25 cellular contexts compared by ENCODE assay signal in genomic region chr1:48198970-48199369, GRCh38. TPM values are rescaled to one million over a fixed set of nuclear protein-coding genes. Genes with fewer than 3 reads are reported as not detected.
DNase-seq lines count a peak whose midpoint lies in the region; ATAC-seq, FAIRE-seq and TF ChIP-seq lines count a peak whose summit lies in the region.
"Had no signal": no experiment of that assay in that cellular context is flagged by ENCODE, and none has a peak within 500 bp of the region (broad histone marks: within the 10 kb centered on the region; RNA-seq: fewer than 3 reads in every experiment).

No MANE protein-coding gene starts in this region.

- H3K36me3 Mint-ChIP-seq in progenitor cell of endocrine pancreas (ENCODE audit: insufficient read depth): no peaks in the 10 kb centered on the region
- H3K36me3 Mint-ChIP-seq: CD8-positive, alpha-beta T cell had no signal

- H3K4me1 Mint-ChIP-seq in progenitor cell of endocrine pancreas (ENCODE audit: low read depth): peaks cover 39% of the 10 kb centered on the region
- H3K4me1 Mint-ChIP-seq: B cell had no signal

- H3K79me2 ChIP-seq in HepG2 (ENCODE audit: insufficient read depth, low read length) (no peaks in the 10 kb centered on the region), K562 (ENCODE audit: control insufficient read depth, insufficient read depth, low read length) (no peaks in the 10 kb centered on the region)

- FAIRE-seq in HepG2 (lab: Jason Lieb, UNC) (no peak), K562 (lab: Jason Lieb, UNC) (no peak)
- FAIRE-seq: A204.1, D721Med, G401.6, GM12891, GM19239 had no signal

- no peaks in the 10 kb centered on the region for H3K79me1 ChIP-seq in IMR-90 (ENCODE audit: low read depth in 1 of 2, low read length in 2 of 2)

- H4K91ac ChIP-seq in IMR-90 (ENCODE audit: insufficient read depth, low read depth, low read length): no peak overlapping the region

- H3K27ac ChIP-seq in HepG2 (ENCODE audit: extremely low read length, insufficient read depth, low read length): no peak overlapping the region
- H3K27ac ChIP-seq in right lobe of liver: no peak overlapping the region
- H3K27ac ChIP-seq in IMR-90 (ENCODE audit: insufficient read depth, low read length): no peak overlapping the region
- H3K27ac ChIP-seq in K562 (ENCODE audit: extremely low read depth, low read depth, low read length): no peak overlapping the region
- H3K27ac ChIP-seq in SJCRH30: no peak overlapping the region
- H3K27ac ChIP-seq: BLaER1 treated with 17β-estradiol and CSF1 and Interleukin-3, amounts not matched to agents 10 nM and 100 nM; C4-2B had no signal

- H3K9me1 ChIP-seq in IMR-90 (ENCODE audit: insufficient read depth, low read length): no peaks in the 10 kb centered on the region
- no peaks in the 10 kb centered on the region for H3K9me1 ChIP-seq in K562 (ENCODE audit: control insufficient read depth, insufficient read depth, low read length)

- H3K4me2 ChIP-seq in HepG2 (ENCODE audit: low read depth, low read length): no peak overlapping the region
- H3K4me2 ChIP-seq in IMR-90 (ENCODE audit: low read depth, low read length): no peak overlapping the region
- H3K4me2 ChIP-seq in K562 (ENCODE audit: insufficient read depth, low read length): no peak overlapping the region
- H3K4me2 ChIP-seq: BLaER1 treated with 17β-estradiol and CSF1 and Interleukin-3, amounts not matched to agents 10 nM and 100 nM had no signal

- H3K9me3 ChIP-seq in HepG2 (ENCODE audit: low read length) (no peaks in the 10 kb centered on the region), right lobe of liver (no peaks in the 10 kb centered on the region), IMR-90 (ENCODE audit: control insufficient read depth, insufficient read depth, low read length) (no peaks in the 10 kb centered on the region), K562 (replicated peaks; ENCODE audit: control insufficient read depth, insufficient read depth, low read depth, low read length) (no peaks in the 10 kb centered on the region), SJCRH30 (replicated peaks) (no peaks in the 10 kb centered on the region)
- H3K9me3 ChIP-seq: Caco-2 had no signal

- H2BK15ac ChIP-seq in IMR-90 (ENCODE audit: low read depth, low read length): no peak overlapping the region

- H3K4me3 ChIP-seq in HepG2 (replicated peaks in 1 of 3; ENCODE audit: insufficient read depth in 1 of 3, low read depth in 2 of 3, low read length in 3 of 3) (no peak overlapping the region), right lobe of liver (no peak overlapping the region), IMR-90 (ENCODE audit: insufficient read depth, low read depth, low read length) (no peak overlapping the region), K562 (no peak overlapping the region), SJCRH30 (no peak overlapping the region)
- H3K4me3 ChIP-seq: BLaER1 treated with 17β-estradiol and CSF1 and Interleukin-3, amounts not matched to agents 10 nM and 100 nM had no signal

- H3K14ac ChIP-seq in IMR-90 (replicated peaks; ENCODE audit: low read depth, low read length): no peak overlapping the region

- BruUV-seq in HepG2 (replicated peaks; lab: Mats Ljungman, UMichigan) (no TSS peak), IMR-90 (replicated peaks; lab: Mats Ljungman, UMichigan) (no TSS peak), K562 (replicated peaks; lab: Mats Ljungman, UMichigan) (no TSS peak)

- H3K23ac ChIP-seq in IMR-90 (ENCODE audit: low read depth, low read length): no peak overlapping the region

- H3K27ac Mint-ChIP-seq in progenitor cell of endocrine pancreas: peak overlapping the region; percentile 87
- H3K27ac Mint-ChIP-seq: B cell; CD4-positive, alpha-beta T cell; CD8-positive, alpha-beta T cell had no signal

- no peak overlapping the region for H2BK120ac ChIP-seq in IMR-90 (ENCODE audit: low read depth, low read length)

- H4K20me1 ChIP-seq in HepG2 (ENCODE audit: insufficient read depth, low read length) (no peaks in the 10 kb centered on the region), IMR-90 (ENCODE audit: insufficient read depth, low read length) (no peaks in the 10 kb centered on the region), K562 (replicated peaks; ENCODE audit: control insufficient read depth, insufficient read depth, low read length) (no peaks in the 10 kb centered on the region)
- H4K20me1 ChIP-seq: BLaER1 treated with 17β-estradiol and CSF1 and Interleukin-3, amounts not matched to agents 10 nM and 100 nM had no signal

- 25% methylated on average over 3 of the region's 3 CpGs for WGBS in HepG2 (ENCODE audit: low lambda C conversion rate)
- WGBS in right lobe of liver (ENCODE audit: insufficient coverage, low coverage, low lambda C conversion rate, missing lambda C conversion rate): 82% methylated on average over 2 of the region's 3 CpGs
- WGBS in IMR-90 (ENCODE audit: extremely low coverage in 2 of 2, insufficient read length in 1 of 2), 2 experiments: 40% methylated on average over 1 of the region's 3 CpGs; no CpG with 5 or more reads in 1 of the 2 experiments
- 3% methylated on average over 3 of the region's 3 CpGs for WGBS in K562 (ENCODE audit: insufficient coverage, low coverage, missing lambda C conversion rate)

- no peaks in the 10 kb centered on the region for H3K9me3 Mint-ChIP-seq in progenitor cell of endocrine pancreas (ENCODE audit: low read depth)
- H3K9me3 Mint-ChIP-seq: CD4-positive, alpha-beta T cell; CD8-positive, alpha-beta T cell had no signal

- H3K9ac ChIP-seq in HepG2 (ENCODE audit: insufficient read depth, low read depth, low read length) (no peak overlapping the region), IMR-90 (ENCODE audit: low read depth, low read length) (no peak overlapping the region), K562 (ENCODE audit: insufficient read depth in 1 of 2, low read depth in 2 of 2, low read length in 2 of 2) (no peak overlapping the region)
- H3K9ac ChIP-seq: BLaER1 treated with 17β-estradiol and CSF1 and Interleukin-3, amounts not matched to agents 10 nM and 100 nM had no signal

- H4K8ac ChIP-seq in IMR-90 (ENCODE audit: low read depth in 2 of 2, low read length in 2 of 2): no peak overlapping the region

- H3K4ac ChIP-seq in IMR-90 (ENCODE audit: low read depth, low read length): no peak overlapping the region

- DNase-seq in HepG2 (ENCODE audit: low spot score): no peak
- DNase-seq in right lobe of liver: no peak
- DNase-seq in IMR-90: no peak
- DNase-seq in K562 (ENCODE audit: extremely low read depth in 1 of 4, low spot score in 3 of 4): no peak
- DNase-seq in progenitor cell of endocrine pancreas (ENCODE audit: low spot score, unreplicated experiment): no peak
- no peak for DNase-seq in SJCRH30
- DNase-seq: 8988T; AML-193; Caco-2; Calu3; CD4-positive, alpha-beta T cell; CD8-positive, alpha-beta T cell; DMS79 treated with DMSO at 0.1 percent for 48 hours; GF-D8 had no signal

- H4K5ac ChIP-seq in IMR-90 (ENCODE audit: low read depth, low read length): no peak overlapping the region

- no peak overlapping the region for H2BK5ac ChIP-seq in IMR-90 (ENCODE audit: low read depth, low read length, poor library complexity, severe bottlenecking)

- H3K4me3 Mint-ChIP-seq in progenitor cell of endocrine pancreas (ENCODE audit: low read depth): no peak overlapping the region
- H3K4me3 Mint-ChIP-seq: B cell; CD4-positive, alpha-beta T cell; CD8-positive, alpha-beta T cell had no signal

- no peaks in the 10 kb centered on the region for H3K27me3 ChIP-seq in HepG2 (ENCODE audit: control insufficient read depth in 1 of 2, insufficient read depth in 2 of 2, low read length in 2 of 2)
- H3K27me3 ChIP-seq in right lobe of liver: no peaks in the 10 kb centered on the region
- H3K27me3 ChIP-seq in IMR-90 (ENCODE audit: control insufficient read depth, insufficient read depth, low read length): no peaks in the 10 kb centered on the region; the same call in 1 of the 2 replicates
- H3K27me3 ChIP-seq in K562 (ENCODE audit: control insufficient read depth in 2 of 2, insufficient read depth in 2 of 2, low read length in 2 of 2): no peaks in the 10 kb centered on the region
- peaks cover 3% of the 10 kb centered on the region; the same call in 1 of the 2 replicates for H3K27me3 ChIP-seq in SJCRH30

- dilution Hi-C loops in IMR-90 (cut with HindIII; ENCODE audit: low sequenced_read_pairs, unreplicated experiment): no loop called here

- no peak overlapping the region for H3K56ac ChIP-seq in IMR-90 (ENCODE audit: extremely low read depth, insufficient read depth, low read length)

- TF ChIP-seq POLR2A in HepG2 (IDR thresholded peaks at IDR 0.05; ENCODE audit: insufficient read depth in 1 of 2, low read depth in 2 of 2, low read length in 2 of 2): no peak
- TF ChIP-seq POLR2A in right lobe of liver (IDR thresholded peaks at IDR 0.05): no peak
- no peak for TF ChIP-seq POLR2A in IMR-90 (IDR thresholded peaks at IDR 0.05; ENCODE audit: low read depth, low read length)
- no peak for TF ChIP-seq POLR2A in K562 (conservative IDR thresholded peaks at IDR 0.05)

- intact Hi-C loops in HepG2 (cut with micrococcal nuclease; ENCODE audit: unreplicated experiment) (no loop called here), right lobe of liver (cut with DNase I) (no loop called here), IMR-90 (cut with micrococcal nuclease) (no loop called here), K562 (cut with micrococcal nuclease) (no loop called here)

- CTCF ChIA-PET in HepG2 (lab: Yijun Ruan, JAX; ENCODE audit: low intra/inter-chr PET ratio, low total read pairs): no interaction called here
- CTCF ChIA-PET in IMR-90 (lab: Yijun Ruan, JAX): no interaction called here
- CTCF ChIA-PET in K562 (lab: Yijun Ruan, JAX; ENCODE audit: low intra/inter-chr PET ratio): no interaction called here

- in situ Hi-C loops in HepG2 (cut with HindIII; ENCODE audit: extremely low pct_ligation_motif_present, low pct_unique_long_range_greater_than_20kb): no loop called here
- in situ Hi-C loops in IMR-90 (cut with MboI; ENCODE audit: low sequenced_read_pairs): no loop called here
- in situ Hi-C loops in K562 (cut with MboI): no loop called here

- H3K27me3 Mint-ChIP-seq in progenitor cell of endocrine pancreas: no peaks in the 10 kb centered on the region

- TF ChIP-seq EP300 in HepG2 (IDR thresholded peaks at IDR 0.05; ENCODE audit: low read depth in 2 of 2, low read length in 2 of 2) (no peak), HepG2 (CRISPR knock-in tag; IDR thresholded peaks at IDR 0.05; ENCODE audit: borderline replicate concordance) (no peak), K562 (IDR thresholded peaks at IDR 0.05; ENCODE audit: low read length) (no peak)

- H2AK9ac ChIP-seq in IMR-90 (replicated peaks; ENCODE audit: low read depth, low read length, poor library complexity): no peak overlapping the region

- H3K36me3 ChIP-seq in HepG2 (replicated peaks in 1 of 2; ENCODE audit: control insufficient read depth in 1 of 2, insufficient read depth in 2 of 2, low read length in 2 of 2) (no peaks in the 10 kb centered on the region), right lobe of liver (no peaks in the 10 kb centered on the region), IMR-90 (ENCODE audit: control insufficient read depth, insufficient read depth, low read length) (no peaks in the 10 kb centered on the region), K562 (ENCODE audit: control insufficient read depth, insufficient read depth, low read length) (no peaks in the 10 kb centered on the region), SJCRH30 (no peaks in the 10 kb centered on the region)
- H3K36me3 ChIP-seq: BLaER1 treated with 17β-estradiol and CSF1 and Interleukin-3, amounts not matched to agents 10 nM and 100 nM had no signal

- no peak overlapping the region for H3K18ac ChIP-seq in IMR-90 (ENCODE audit: low read depth, low read length)

- TF ChIP-seq CTCF in HepG2 (CRISPR knock-in tag; IDR thresholded peaks at IDR 0.05) (no peak), right lobe of liver (IDR thresholded peaks at IDR 0.05) (no peak), IMR-90 (conservative IDR thresholded peaks at IDR 0.05; ENCODE audit: low read depth, low read length) (no peak), K562 (IDR thresholded peaks at IDR 0.05 in 2 of 3, conservative IDR thresholded peaks at IDR 0.05 in 1 of 3; ENCODE audit: insufficient read depth in 2 of 3, low read depth in 1 of 3, low read length in 3 of 3) (no peak), progenitor cell of endocrine pancreas (IDR thresholded peaks at IDR 0.05; ENCODE audit: unreplicated experiment) (no peak)

- H2AFZ ChIP-seq in HepG2 (ENCODE audit: low read length): no peak overlapping the region
- no peak overlapping the region for H2AFZ ChIP-seq in IMR-90 (replicated peaks; ENCODE audit: low read length, poor library complexity)
- no peak overlapping the region for H2AFZ ChIP-seq in K562 (ENCODE audit: low read depth, low read length)

- H3K4me1 ChIP-seq in HepG2 (ENCODE audit: insufficient read depth, low read length) (no peaks in the 10 kb centered on the region), right lobe of liver (no peaks in the 10 kb centered on the region), IMR-90 (ENCODE audit: control insufficient read depth, insufficient read depth, low read length) (no peaks in the 10 kb centered on the region), K562 (replicated peaks in 1 of 2; ENCODE audit: control insufficient read depth in 2 of 2, insufficient read depth in 2 of 2, low read length in 2 of 2) (no peaks in the 10 kb centered on the region), SJCRH30 (no peaks in the 10 kb centered on the region)
- H3K4me1 ChIP-seq: Caco-2 had no signal

- ATAC-seq in HepG2 (no peak), right lobe of liver (no peak), IMR-90 (ENCODE audit: low read depth) (no peak), K562 (no peak), GM19452 (IDR thresholded peaks at IDR 0.05; ENCODE audit: unreplicated experiment) (no peak), HG03045 (IDR thresholded peaks at IDR 0.05; ENCODE audit: unreplicated experiment) (no peak)
- ATAC-seq: CD8-positive, alpha-beta T cell had no signal

- POLR2A ChIA-PET in HepG2 (lab: Yijun Ruan, JAX) (no interaction called here), IMR-90 (lab: Charles Lee; ENCODE audit: unreplicated experiment) (no interaction called here), K562 (lab: Yijun Ruan, JAX) (no interaction called here)

- no peak overlapping the region for H2BK20ac ChIP-seq in IMR-90 (ENCODE audit: low read depth, low read length)

- TF ChIP-seq RAD21 in HepG2 (CRISPR knock-in tag; IDR thresholded peaks at IDR 0.05): no peak
- TF ChIP-seq RAD21 in IMR-90 (IDR thresholded peaks at IDR 0.05; ENCODE audit: low read length): no peak
- no peak for TF ChIP-seq RAD21 in K562 (CRISPR knock-in tag; conservative IDR thresholded peaks at IDR 0.05 in 1 of 2, IDR thresholded peaks at IDR 0.05 in 1 of 2)

- H2AK5ac ChIP-seq in IMR-90 (ENCODE audit: low read depth, low read length): no peak overlapping the region

RNA-seq across cellular contexts. Expression of gene SLC5A9, which starts 23.5 kb away (rescaled TPM):
- total RNA-seq in HepG2 (2016; rRNA removed; fragmentation: Illumina TruSeq; extraction: Trizol) (12.5 and 42.0 TPM in 2 replicates), right lobe of liver (10 to 100 TPM in 4 of 6 experiments, 1 to 10 TPM in 2; 8.5 to 16.9 (median 11.8) TPM), IMR-90 (2012; rRNA removed) (not detected in 2 replicates), K562 (2014; rRNA removed) (not detected in 2 replicates), K562 (2014; rRNA removed; fragmentation: Illumina TruSeq; extraction: Trizol) (not detected in 2 replicates), K562 (2015; rRNA removed; fragmentation: Illumina TruSeq; extraction: Trizol) (not detected in 2 replicates), K562 (2021) (not detected in 2 replicates), progenitor cell of endocrine pancreas (7.2 and 8.8 TPM in 2 replicates)
- total RNA-seq in HepG2 (2016; cell fraction: cytosol; rRNA removed; fragmentation: Illumina TruSeq; extraction: Trizol; ENCODE audit: low read depth): 5.6 and 7.3 TPM in 2 replicates
- total RNA-seq in HepG2 (2016; cell fraction: insoluble cytoplasmic fraction; rRNA removed; fragmentation: Illumina TruSeq; extraction: Trizol): 12.1 and 46.2 TPM in 2 replicates
- 10.8 and 12.4 TPM in 2 replicates for total RNA-seq in HepG2 (2016; cell fraction: membrane; rRNA removed; fragmentation: Illumina TruSeq; extraction: Trizol)
- total RNA-seq in HepG2 (2016; cell fraction: nucleus; rRNA removed; fragmentation: Illumina TruSeq; extraction: Trizol): 48.7 and 58.9 TPM in 2 replicates
- polyA plus RNA-seq in HepG2 (2011; rRNA removed) (65.0 and 66.4 TPM in 2 replicates), IMR-90 (2012; rRNA removed) (not detected in 2 replicates), K562 (2011; rRNA removed) (not detected in 2 replicates), K562 (2014; fragmentation: Illumina TruSeq; extraction: Trizol) (not detected in 2 replicates), K562 (2014; fragmentation: Nextera tagmentation; extraction: Ambion mirVana) (not detected), K562 (2014; rRNA removed) (not detected in 2 replicates)
- polyA plus RNA-seq in HepG2 (2011; cell fraction: cytosol; rRNA removed): 31.0 and 34.1 TPM in 2 replicates
- 293 and 346 TPM in 2 replicates for polyA plus RNA-seq in HepG2 (2011; cell fraction: nucleus; rRNA removed)
- polyA plus RNA-seq in HepG2 (2012): 27.5 and 39.2 TPM in 2 replicates
- polyA plus RNA-seq in HepG2 (2016; cell fraction: cytosol; fragmentation: Illumina TruSeq; extraction: Trizol; ENCODE audit: low read depth): 4.2 and 4.7 TPM in 2 replicates
- polyA plus RNA-seq in HepG2 (2016; cell fraction: insoluble cytoplasmic fraction; fragmentation: Illumina TruSeq; extraction: Trizol; ENCODE audit: low read depth): 12.4 and 12.6 TPM in 2 replicates
- 6.8 and 9.0 TPM in 2 replicates for polyA plus RNA-seq in HepG2 (2016; cell fraction: membrane; fragmentation: Illumina TruSeq; extraction: Trizol; ENCODE audit: low read depth)
- polyA plus RNA-seq in HepG2 (2016; cell fraction: nucleus; fragmentation: Illumina TruSeq; extraction: Trizol; ENCODE audit: insufficient read depth, low read depth): 122 TPM in 2 replicates
- polyA minus RNA-seq in HepG2 (2011; rRNA and poly(A)+ RNA removed; ENCODE audit: low replicate concordance): 0.07 and 112 TPM in 2 replicates
- 12.0 and 15.6 TPM in 2 replicates for polyA minus RNA-seq in HepG2 (2011; cell fraction: cytosol; rRNA and poly(A)+ RNA removed)
- 54.7 and 62.5 TPM in 2 replicates for polyA minus RNA-seq in HepG2 (2011; cell fraction: nucleus; rRNA and poly(A)+ RNA removed)
- polyA plus RNA-seq in IMR-90 (2012; cell fraction: cytosol; rRNA removed): not detected in 2 replicates
- polyA plus RNA-seq in IMR-90 (2012; cell fraction: nucleus; rRNA removed; ENCODE audit: low replicate concordance): not detected in 2 replicates
- not detected in 2 replicates for total RNA-seq in K562 (2011; cell fraction: chromatin; rRNA removed; ENCODE audit: low replicate concordance)
- total RNA-seq in K562 (2011; cell fraction: nucleolus; rRNA removed): not detected in 2 replicates
- total RNA-seq in K562 (2011; cell fraction: nucleoplasm; rRNA removed): not detected in 2 replicates
- not detected in 2 replicates for polyA plus RNA-seq in K562 (2011; cell fraction: cytosol; rRNA removed)
- polyA plus RNA-seq in K562 (2011; cell fraction: nucleus; rRNA removed): 0.04 TPM in 1 of 2 replicates, not detected in the other
- not detected in 2 replicates for polyA plus RNA-seq in K562 (2012)
- polyA minus RNA-seq in K562 (2011; rRNA and poly(A)+ RNA removed): not detected in 2 replicates
- polyA minus RNA-seq in K562 (2011; cell fraction: cytosol; rRNA and poly(A)+ RNA removed): not detected in 2 replicates
- polyA minus RNA-seq in K562 (2011; cell fraction: nucleus; rRNA and poly(A)+ RNA removed): not detected in 2 replicates
- total RNA-seq in SJCRH30 (2014; rRNA removed; shearing (Covaris generic)): not detected in 2 replicates
- total RNA-seq: B cell; CD4-positive, alpha-beta T cell; CD8-positive, alpha-beta T cell had no signal
- polyA plus RNA-seq: BJ had no signal

Comparison
In these comparisons a context has a peak if more than half of its experiments do, and no peak if none do; other contexts are left out.
1. Of the 241 proteins assayed by ChIP-seq in both HepG2 and K562: peak only in HepG2: MAFF and MAFK; only in K562: MAFG; in both: none; in neither: 238.